1 cellular context compared by ENCODE assay signal in genomic region chr9:133028221-133028620, GRCh38.
TF ChIP-seq lines count a peak whose summit lies in the region.

No MANE protein-coding gene starts in this region.

TF ChIP-seq in WTC11, 78 proteins besides CTCF, POLR2A, EP300 and RAD21 (continued from another document):
- no peak for TF ChIP-seq JUN (CRISPR knock-in tag; IDR thresholded peaks at IDR 0.05)
- no peak for TF ChIP-seq NFYB (CRISPR knock-in tag; conservative IDR thresholded peaks at IDR 0.05; ENCODE audit: low read depth)
- no peak for TF ChIP-seq NR2C2 (CRISPR knock-in tag; IDR thresholded peaks at IDR 0.05)
- no peak for TF ChIP-seq NR1H2 (CRISPR knock-in tag; IDR thresholded peaks at IDR 0.05)
- no peak for TF ChIP-seq HMGA2 (CRISPR knock-in tag; IDR thresholded peaks at IDR 0.05)
- no peak for TF ChIP-seq ZSCAN18 (CRISPR knock-in tag; IDR thresholded peaks at IDR 0.05)
- TF ChIP-seq ZNF232 (CRISPR knock-in tag; IDR thresholded peaks at IDR 0.05) = no peak
- TF ChIP-seq SP1 (CRISPR knock-in tag; conservative IDR thresholded peaks at IDR 0.05) = no peak
- no peak for TF ChIP-seq ZBTB21 (CRISPR knock-in tag; IDR thresholded peaks at IDR 0.05; ENCODE audit: borderline replicate concordance)
- TF ChIP-seq KAT7 (CRISPR knock-in tag; IDR thresholded peaks at IDR 0.05; ENCODE audit: borderline replicate concordance) = no peak
- no peak for TF ChIP-seq FOXJ3 (CRISPR knock-in tag; IDR thresholded peaks at IDR 0.05; ENCODE audit: borderline replicate concordance)
- TF ChIP-seq PRRX2 (CRISPR knock-in tag; IDR thresholded peaks at IDR 0.05) = no peak
- TF ChIP-seq MYBL2 (CRISPR knock-in tag; IDR thresholded peaks at IDR 0.05) = no peak
